In genomic region chr1:78687315-78687714, GRCh38 we compare ENCODE assay signal across 24 cellular contexts. TPM values are rescaled to one million over a fixed set of nuclear protein-coding genes. Genes with fewer than 3 reads are reported as not detected.
"Had no signal": no experiment of that assay in that cellular context is flagged by ENCODE, and none has a peak within 500 bp of the region (broad histone marks: within the 10 kb centered on the region; RNA-seq: fewer than 3 reads in every experiment).

No MANE protein-coding gene starts in this region.

- H3K36me3 Mint-ChIP-seq: naive B cell; stimulated activated naive B cell treated with anti-CD40 and anti-IgM and Interleukin-4, amounts not matched to agents 10 μg/mL and 1 μg/mL and 100 μg/mL, for 72 hours had no signal

- H3K4me3 ChIP-seq: left ventricle myocardium inferior, pancreas, prostate gland, sigmoid colon, smooth muscle cell, stomach, thyroid gland, upper lobe of right lung had no signal

- H3K9me3 Mint-ChIP-seq: activated T-helper 1 cell treated with anti-CD3 and anti-CD28 coated beads, Interleukin-12 subunit alpha, Interleukin-12 subunit beta, Interleukin-2, Interleukin-4 antibody, amounts not matched to agents 30 ng/mL and 10 ng/mL and 1 ng/mL, durations not matched to agents 14 hours and 24 hours and 36 hours; nephron progenitor cell; stimulated activated naive B cell treated with anti-CD40 and anti-IgM and Interleukin-4, amounts not matched to agents 10 μg/mL and 1 μg/mL and 100 μg/mL, for 72 hours had no signal

- H3K27ac Mint-ChIP-seq: activated CD4-positive, alpha-beta T cell treated with anti-CD3 and anti-CD28 coated beads for 36 hours; activated T-helper 1 cell treated with anti-CD3 and anti-CD28 coated beads, Interleukin-12 subunit alpha, Interleukin-12 subunit beta, Interleukin-2, Interleukin-4 antibody, amounts not matched to agents 30 ng/mL and 10 ng/mL and 1 ng/mL, durations not matched to agents 14 hours and 24 hours and 36 hours; naive B cell; nephron progenitor cell; stimulated activated naive B cell treated with anti-CD40 and anti-IgM and Interleukin-4, amounts not matched to agents 10 μg/mL and 1 μg/mL and 100 μg/mL, for 72 hours had no signal

- H3K4me1 Mint-ChIP-seq: activated CD4-positive, alpha-beta T cell treated with anti-CD3 and anti-CD28 coated beads for 36 hours; naive B cell; nephron progenitor cell; stimulated activated naive B cell treated with anti-CD40 and anti-IgM and Interleukin-4, amounts not matched to agents 10 μg/mL and 1 μg/mL and 100 μg/mL, for 72 hours had no signal

- DNase-seq: activated CD4-positive, alpha-beta T cell treated with anti-CD3 and anti-CD28 coated beads for 36 hours; activated CD4-positive, alpha-beta T cell treated with anti-CD3 and anti-CD28 coated beads, Interleukin-2, amount 50 U/mL, for 4 hours; activated CD4-positive, CD25-positive, alpha-beta regulatory T cell; activated CD8-positive, alpha-beta memory T cell treated with anti-CD3 and anti-CD28 coated beads for 24 hours; activated effector memory CD4-positive, alpha-beta T cell treated with anti-CD3 and anti-CD28 coated beads, Interleukin-2, amount 50 U/mL, for 16 hours; activated naive CD4-positive, alpha-beta T cell treated with anti-CD3 and anti-CD28 coated beads, Interleukin-2, amount 50 U/mL, for 16 hours; amygdala; central memory CD4-positive, alpha-beta T cell; left ventricle myocardium inferior; naive B cell; nephron progenitor cell; pancreas; retina; sigmoid colon; stimulated activated CD4-positive, alpha-beta T cell treated with anti-CD3 and anti-CD28 coated beads, Interleukin-1b, Interleukin-23, amount 100 ng/mL, for 48 hours; stimulated activated naive B cell treated with anti-CD40 and anti-IgM and Interleukin-4, amounts not matched to agents 10 μg/mL and 1 μg/mL and 100 μg/mL, for 72 hours; stomach; thyroid gland; upper lobe of right lung had no signal

- H3K4me2 ChIP-seq: smooth muscle cell had no signal

- H3K4me3 Mint-ChIP-seq: activated CD4-positive, alpha-beta T cell treated with anti-CD3 and anti-CD28 coated beads for 36 hours; activated T-helper 1 cell treated with anti-CD3 and anti-CD28 coated beads, Interleukin-12 subunit alpha, Interleukin-12 subunit beta, Interleukin-2, Interleukin-4 antibody, amounts not matched to agents 30 ng/mL and 10 ng/mL and 1 ng/mL, durations not matched to agents 14 hours and 24 hours and 36 hours; naive B cell; nephron progenitor cell; stimulated activated naive B cell treated with anti-CD40 and anti-IgM and Interleukin-4, amounts not matched to agents 10 μg/mL and 1 μg/mL and 100 μg/mL, for 72 hours had no signal

- H3K27ac ChIP-seq: left ventricle myocardium inferior, neutrophil, pancreas, prostate gland, sigmoid colon, stomach, thyroid gland, upper lobe of right lung had no signal

- H3K4me1 ChIP-seq: left ventricle myocardium inferior, pancreas, prostate gland, sigmoid colon, stomach, thyroid gland, upper lobe of right lung had no signal

- H3K9me3 ChIP-seq: left ventricle myocardium inferior, neutrophil, pancreas, prostate gland, sigmoid colon, stomach, thyroid gland, upper lobe of right lung had no signal

- H3K36me3 ChIP-seq: left ventricle myocardium inferior, neutrophil, pancreas, prostate gland, sigmoid colon, stomach, thyroid gland, upper lobe of right lung had no signal

- H3K27me3 ChIP-seq: pancreas, sigmoid colon, stomach, thyroid gland, upper lobe of right lung had no signal

- ATAC-seq: activated CD4-positive, alpha-beta T cell treated with anti-CD3 and anti-CD28 coated beads for 36 hours; esophagus mucosa; stimulated activated naive B cell treated with anti-CD40 and anti-IgM and Interleukin-4, amounts not matched to agents 10 μg/mL and 1 μg/mL and 100 μg/mL, for 72 hours; upper lobe of right lung had no signal

RNA-seq across cellular contexts. Expression of gene IFI44, which starts 37.7 kb away (rescaled TPM):
- total RNA-seq: smooth muscle cell had no signal
